In the genomic region with DNA sequence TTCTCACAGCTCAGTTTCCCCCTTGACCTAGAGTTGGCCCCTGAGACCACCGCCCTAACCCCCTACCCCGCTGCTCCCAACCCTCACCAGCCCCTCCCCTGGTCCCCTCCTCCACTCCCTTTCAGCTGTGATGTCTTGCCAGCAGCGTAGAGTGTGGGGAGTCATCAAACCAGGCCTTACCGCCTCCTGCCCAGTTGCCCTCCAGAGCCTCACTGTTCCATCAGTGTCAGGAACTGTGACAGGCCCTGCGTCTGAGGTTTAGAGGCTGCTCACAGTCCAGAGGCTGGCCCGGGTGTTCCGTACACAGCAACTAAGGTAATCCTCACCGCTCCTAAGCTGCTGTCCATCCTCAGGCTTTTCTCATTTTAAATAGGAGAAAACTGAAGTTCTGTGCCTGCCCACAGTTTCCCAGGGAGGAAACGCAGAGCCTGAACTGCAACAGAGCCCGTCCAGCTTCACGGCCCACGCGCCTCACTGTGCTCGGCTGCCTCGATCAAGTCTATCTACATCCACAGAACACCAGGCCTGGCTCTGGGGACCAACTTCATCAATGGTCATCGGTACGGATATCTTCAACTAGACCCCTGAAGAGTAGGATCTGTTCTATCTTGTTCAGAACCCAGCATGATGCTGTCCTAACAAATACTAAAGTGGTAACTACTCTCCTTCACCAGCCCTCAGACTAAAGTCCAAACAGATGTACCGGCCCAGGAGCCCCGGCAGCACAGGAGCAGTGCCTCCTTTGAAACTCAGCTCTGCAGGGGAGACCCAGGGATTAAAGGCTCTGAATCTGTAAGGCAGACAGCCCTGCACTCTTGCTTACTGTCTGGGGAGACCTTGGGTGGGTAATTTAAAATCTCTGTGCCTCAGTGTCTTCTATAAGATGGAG, we compare ENCODE assay signal across 17 cellular contexts. TPM values are rescaled to one million over a fixed set of nuclear protein-coding genes. Genes with fewer than 3 reads are reported as not detected.
DNase-seq lines count a peak whose midpoint lies in the region; ATAC-seq, FAIRE-seq and TF ChIP-seq lines count a peak whose summit lies in the region.
"Had no signal": no experiment of that assay in that cellular context is flagged by ENCODE, and none has a peak within 500 bp of the region (broad histone marks: within the 10 kb centered on the region; RNA-seq: fewer than 3 reads in every experiment).

No MANE protein-coding gene starts in this region.

- ATAC-seq in activated T-cell treated with anti-CD3 and anti-CD28 coated beads, Interleukin-2, amount 50 U/mL, for 4 hours: no peak
- ATAC-seq: HCT116 had no signal

- peaks cover 4% of the 10 kb centered on the region for H3K4me1 Mint-ChIP-seq in activated T-cell treated with anti-CD3 and anti-CD28 coated beads, Interleukin-2, amount 50 U/mL, for 4 hours (ENCODE audit: low read depth)

- peak overlapping the region; percentile 2 for H3K27ac ChIP-seq in HUES48 (ENCODE audit: low read depth, low read length)
- peak overlapping the region; percentile 11 to 60 for H3K27ac ChIP-seq in coronary artery
- peak overlapping the region; percentile 42 to 82 for H3K27ac ChIP-seq in small intestine (ENCODE audit: low read depth in 1 of 2, low read length in 1 of 2)

- no peak overlapping the region for H3K9ac ChIP-seq in HUES48 (ENCODE audit: low read depth, low read length)
- peak overlapping the region; percentile 9 for H3K9ac ChIP-seq in mucosa of stomach (ENCODE audit: low read length)

- H3K27me3 Mint-ChIP-seq in activated T-cell treated with anti-CD3 and anti-CD28 coated beads, Interleukin-2, amount 50 U/mL, for 4 hours (ENCODE audit: low read depth): no peaks in the 10 kb centered on the region
- H3K27me3 Mint-ChIP-seq: activated naive CD4-positive, alpha-beta T cell treated with anti-CD3 and anti-CD28 coated beads, Interleukin-2, amount 50 U/mL, for 24 hours; central memory CD8-positive, alpha-beta T cell had no signal

- H3K36me3 ChIP-seq in HUES48 (ENCODE audit: control insufficient read depth, insufficient read depth, low read length): no peaks in the 10 kb centered on the region
- no peaks in the 10 kb centered on the region for H3K36me3 ChIP-seq in mucosa of stomach (ENCODE audit: control insufficient read depth, insufficient read depth, low read length)
- H3K36me3 ChIP-seq in small intestine (ENCODE audit: control insufficient read depth in 2 of 2, insufficient read depth in 2 of 2, low read length in 2 of 2): peaks cover 0 to 5% of the 10 kb centered on the region in 2 donors
- H3K36me3 ChIP-seq: left lung had no signal

- WGBS in small intestine, 3 donors: 66 to 83% (median 73%) methylated on average over 19 of the region's 19 CpGs

- peaks cover 26% of the 10 kb centered on the region for H3K36me3 Mint-ChIP-seq in activated T-cell treated with anti-CD3 and anti-CD28 coated beads, Interleukin-2, amount 50 U/mL, for 4 hours (ENCODE audit: insufficient read depth)

- H3K4me1 ChIP-seq in HUES48 (ENCODE audit: control insufficient read depth, insufficient read depth, low read length) (peaks cover 36% of the 10 kb centered on the region), mucosa of stomach (ENCODE audit: control insufficient read depth, insufficient read depth, low read length) (peaks cover 92% of the 10 kb centered on the region), small intestine (ENCODE audit: control insufficient read depth in 2 of 2, insufficient read depth in 1 of 2, low read depth in 1 of 2, low read length in 1 of 2) (peaks cover 16 to 23% of the 10 kb centered on the region in 2 donors)

- H3K4me3 ChIP-seq in HUES48 (ENCODE audit: low read depth, low read length) (no peak overlapping the region), coronary artery (no peak overlapping the region), mucosa of stomach (ENCODE audit: low read length) (no peak overlapping the region), small intestine (ENCODE audit: low read depth in 1 of 2, low read length in 2 of 2) (no peak overlapping the region)
- H3K4me3 ChIP-seq: heart right ventricle, left lung had no signal

- H3K9me3 ChIP-seq in HUES48 (ENCODE audit: control insufficient read depth, insufficient read depth, low read length): no peaks in the 10 kb centered on the region
- H3K9me3 ChIP-seq in mucosa of stomach (ENCODE audit: control insufficient read depth, low read length): no peaks in the 10 kb centered on the region
- no peaks in the 10 kb centered on the region for H3K9me3 ChIP-seq in small intestine (ENCODE audit: control insufficient read depth, low read depth)

- FAIRE-seq in small intestine (lab: Jason Lieb, UNC): no peak

- DNase-seq in coronary artery (ENCODE audit: low spot score): no peak
- DNase-seq in small intestine: peak; percentile 67
- DNase-seq in GM19238 (ENCODE audit: insufficient read length, low spot score): no peak
- no peak for DNase-seq in activated effector memory CD4-positive, alpha-beta T cell treated with Interleukin-2 at 50 U/mL for 16 hours
- no peak for DNase-seq in activated T-cell treated with anti-CD3 and anti-CD28 coated beads, Interleukin-2, amount 50 U/mL, for 4 hours
- DNase-seq in foreskin melanocyte: no peak
- DNase-seq: DMS153, heart right ventricle, Kasumi-1, left lung, NCI-H146, NCI-H510A treated with DMSO at 0.1 percent for 48 hours had no signal

- H3K4me3 Mint-ChIP-seq in activated T-cell treated with anti-CD3 and anti-CD28 coated beads, Interleukin-2, amount 50 U/mL, for 4 hours: no peak overlapping the region
- H3K4me3 Mint-ChIP-seq: activated naive CD4-positive, alpha-beta T cell treated with anti-CD3 and anti-CD28 coated beads, Interleukin-2, amount 50 U/mL, for 24 hours; central memory CD8-positive, alpha-beta T cell had no signal

- peaks cover 18% of the 10 kb centered on the region for H3K9me3 Mint-ChIP-seq in activated T-cell treated with anti-CD3 and anti-CD28 coated beads, Interleukin-2, amount 50 U/mL, for 4 hours
- H3K9me3 Mint-ChIP-seq: activated naive CD4-positive, alpha-beta T cell treated with anti-CD3 and anti-CD28 coated beads, Interleukin-2, amount 50 U/mL, for 24 hours had no signal

- H3K27me3 ChIP-seq in HUES48 (ENCODE audit: control insufficient read depth, insufficient read depth, low read length) (no peaks in the 10 kb centered on the region), mucosa of stomach (ENCODE audit: control insufficient read depth, insufficient read depth, low read length) (no peaks in the 10 kb centered on the region), small intestine (ENCODE audit: control insufficient read depth in 2 of 2, insufficient read depth in 2 of 2, low read length in 2 of 2) (no peaks in the 10 kb centered on the region)
- H3K27me3 ChIP-seq: heart right ventricle, left lung had no signal

- TF ChIP-seq CTCF in coronary artery (IDR thresholded peaks at IDR 0.05): no peak

RNA-seq across cellular contexts. Expression of a gene that starts 10.3 kb away (rescaled TPM):
- polyA plus RNA-seq in small intestine: 10 to 100 TPM; 17.8 to 31.1 (median 30.6) TPM
- 10 to 100 TPM; 16.1 to 18.4 (median 17.0) TPM for total RNA-seq in activated T-cell treated with anti-CD3 and anti-CD28 coated beads, Interleukin-2, amount 50 U/mL, for 4 hours

RNA-seq across cellular contexts. Expression of a gene that starts 48.6 kb away (rescaled TPM):
- under 1 TPM; 0.22 to 0.91 (median 0.81) TPM for polyA plus RNA-seq in small intestine
- 100 to 1,000 TPM; 318 to 420 (median 359) TPM for total RNA-seq in activated T-cell treated with anti-CD3 and anti-CD28 coated beads, Interleukin-2, amount 50 U/mL, for 4 hours

RNA-seq across cellular contexts. Expression of a gene that starts 52.4 kb away (rescaled TPM):
- 10 to 100 TPM in 2 of 3 donors, 1 to 10 TPM in 1; 6.8 to 86.2 (median 10.3) TPM for polyA plus RNA-seq in small intestine
- not detected for total RNA-seq in activated T-cell treated with anti-CD3 and anti-CD28 coated beads, Interleukin-2, amount 50 U/mL, for 4 hours

Comparison
In these comparisons a context has a peak if more than half of its experiments do, and no peak if none do; other contexts are left out.
1. H3K27ac ChIP-seq: peak in every context shown above with its lines; median percentile 62 in small intestine; 36 in coronary artery; 2 in HUES48.